Comparison of ENCODE assay signal across 9 cellular contexts in the genomic region with DNA sequence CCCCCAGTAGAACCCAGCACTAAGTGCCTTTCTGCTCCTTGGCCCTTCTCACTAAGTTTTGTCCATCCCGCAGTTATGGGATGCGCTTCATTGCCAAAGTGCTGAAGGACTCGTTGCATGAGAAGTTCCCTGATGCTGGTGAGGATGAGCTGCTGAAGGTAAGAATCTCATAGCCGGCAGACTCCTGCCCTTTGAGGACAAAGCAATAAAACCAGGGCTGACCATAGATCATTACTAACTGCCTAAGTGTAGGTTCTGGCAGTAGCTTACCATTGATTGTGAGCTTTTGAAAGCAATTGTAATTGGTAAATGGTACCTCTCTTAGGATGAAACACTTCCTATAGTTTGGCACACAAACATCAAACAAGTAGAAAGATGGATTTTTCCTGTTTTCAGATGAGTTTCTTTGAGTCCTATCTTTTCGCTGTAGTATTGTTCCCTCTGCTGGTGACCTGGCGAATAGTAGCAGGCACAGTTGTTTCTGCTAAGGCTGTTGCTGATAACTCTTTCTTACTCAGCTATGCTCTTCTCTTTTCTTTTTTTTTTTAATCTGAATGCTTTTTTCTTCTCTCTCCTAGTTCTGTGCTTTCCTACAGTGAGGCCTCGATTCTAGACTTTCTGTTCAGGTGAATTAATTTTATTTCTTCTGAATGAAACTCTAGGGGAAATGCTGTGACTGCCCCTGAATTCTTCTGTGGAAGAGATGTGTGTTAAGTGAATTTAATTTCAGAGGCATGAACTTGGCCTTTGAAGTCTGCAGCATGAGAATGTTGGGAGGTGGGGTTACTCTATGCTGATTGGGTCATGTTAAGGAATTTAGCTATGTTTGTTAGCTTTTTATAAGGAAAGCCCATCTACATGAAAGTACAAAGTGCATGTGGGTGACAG. TPM values are rescaled to one million over a fixed set of nuclear protein-coding genes. Genes with fewer than 3 reads are reported as not detected.
A peak's percentile ranks its signal among the peaks of the same experiment; 100 is the strongest.
DNase-seq lines count a peak whose midpoint lies in the region; ATAC-seq, FAIRE-seq and TF ChIP-seq lines count a peak whose summit lies in the region.
"Had no signal": no experiment of that assay in that cellular context is flagged by ENCODE, and none has a peak within 500 bp of the region (broad histone marks: within the 10 kb centered on the region; RNA-seq: fewer than 3 reads in every experiment).

No MANE protein-coding gene starts in this region.

- no peaks in the 10 kb centered on the region for H4K20me1 ChIP-seq in OCI-LY7 (ENCODE audit: insufficient read depth, low read length)

- peaks cover 22% of the 10 kb centered on the region for H3K4me1 ChIP-seq in OCI-LY7 (ENCODE audit: insufficient read depth, low read length, poor library complexity, severe bottlenecking)
- no peaks in the 10 kb centered on the region for H3K4me1 ChIP-seq in ovary (ENCODE audit: insufficient read depth)

- POLR2A ChIA-PET in OCI-LY7 (lab: Charles Lee), result interaction anchor here (0.6 to 0.9 kb wide), 2 partner anchors 46 to 151 kb away, joined by 3 to 7 read pairs; no protein-coding TSS in a partner anchor

- no peak for TF ChIP-seq EP300 in ovary (IDR thresholded peaks at IDR 0.05)

- peak; percentile 24 for FAIRE-seq in frontal cortex (lab: Jason Lieb, UNC)

- H3K79me2 ChIP-seq in OCI-LY7 (ENCODE audit: insufficient read depth, low read depth, low read length), result no peaks in the 10 kb centered on the region

- no peak overlapping the region for H3K4me2 ChIP-seq in OCI-LY7 (ENCODE audit: low read length)

- H3K36me3 ChIP-seq in OCI-LY7 (ENCODE audit: insufficient read depth, low read length) (peaks cover 80% of the 10 kb centered on the region), ovary (no peaks in the 10 kb centered on the region)

- no peak overlapping the region for H2AFZ ChIP-seq in OCI-LY7 (ENCODE audit: low read length)

- DNase-seq in AG09319 (ENCODE audit: extremely low read depth, low read depth), result peak; percentile 28
- DNase-seq in OCI-LY7 (ENCODE audit: low spot score), result peak; percentile 60
- peak; percentile 7 for DNase-seq in activated T-helper 9 cell treated with anti-CD3 and anti-CD28 coated beads, Interleukin-2, amount 50 U/mL, for 16 hours (ENCODE audit: low read depth)
- peak in 1 of 2 donors; percentile 30 for DNase-seq in frontal cortex (ENCODE audit: low spot score in 2 of 2)
- DNase-seq in ovary, result peak; percentile 37 to 72 (median 56)
- no peak for DNase-seq in cortex of kidney (lab: John Stamatoyannopoulos, UW)

- WGBS in ovary, 3 donors, result 38 to 40% (median 40%) methylated on average over 7 of the region's 7 CpGs

- CTCF ChIA-PET in OCI-LY7 (lab: Charles Lee; ENCODE audit: unreplicated experiment), result interaction anchor here (0.5 to 2.7 kb wide), 3 partner anchors 123 to 255 kb away, joined by 3 to 23 read pairs (median 6); no protein-coding TSS in a partner anchor

- no peak for TF ChIP-seq POLR2A in ovary (IDR thresholded peaks at IDR 0.05)

- H3K9me2 ChIP-seq in OCI-LY7 (ENCODE audit: insufficient read depth, low read length), result no peaks in the 10 kb centered on the region

- intact Hi-C loops in OCI-LY7 (cut with micrococcal nuclease; ENCODE audit: unreplicated experiment) (loop anchor here (1.0 to 10.0 kb wide), 4 partner anchors 120 to 405 kb away; no protein-coding TSS in a partner anchor), ovary (cut with DNase I) (loop anchor here in 2 of 4 donors (5.0 kb wide), 1 partner anchor 160 kb away; no protein-coding TSS in a partner anchor)

- H3K9me3 ChIP-seq in OCI-LY7 (ENCODE audit: low read length) (no peaks in the 10 kb centered on the region), ovary (no peaks in the 10 kb centered on the region)

- peak; percentile 54 for ATAC-seq in GM18861 (IDR thresholded peaks at IDR 0.05; ENCODE audit: unreplicated experiment)
- ATAC-seq in HG03135 (IDR thresholded peaks at IDR 0.05; ENCODE audit: unreplicated experiment), result no peak

- no TSS peak for BruUV-seq in OCI-LY7 (replicated peaks; lab: Mats Ljungman, UMichigan)

- H3K27me3 ChIP-seq in ovary, result no peaks in the 10 kb centered on the region

- H3K27ac ChIP-seq in OCI-LY7 (ENCODE audit: low read depth, low read length, poor library complexity, severe bottlenecking) (no peak overlapping the region), ovary (no peak overlapping the region)

- TF ChIP-seq CTCF in AG09319 (IDR thresholded peaks at IDR 0.05; ENCODE audit: low read depth, low read length), result peak; percentile 79
- peak; percentile 94 for TF ChIP-seq CTCF in OCI-LY7 (conservative IDR thresholded peaks at IDR 0.05; ENCODE audit: low read length)
- TF ChIP-seq CTCF in ovary (IDR thresholded peaks at IDR 0.05), result peak; percentile 47 to 85 (median 80)

- H3K4me3 ChIP-seq in OCI-LY7 (ENCODE audit: low read depth, low read length, poor library complexity, severe bottlenecking) (no peak overlapping the region), ovary (no peak overlapping the region)
- H3K4me3 ChIP-seq: skin epidermis had no signal

RNA-seq across cellular contexts. Expression of gene CRTC3, which starts 47.4 kb away (rescaled TPM):
- 5.6 and 8.9 TPM in 2 replicates for total RNA-seq in OCI-LY7 (2014; rRNA removed; shearing (Covaris generic))
- total RNA-seq in OCI-LY7 (2022) (12.4 and 14.7 TPM in 2 replicates), frontal cortex (13.9 TPM), ovary (100 to 1,000 TPM in 1 of 7 donors, 10 to 100 TPM in 6; 36.9 to 106 (median 85.4) TPM)
- polyA plus RNA-seq in ovary, result 10 to 100 TPM; 43.4 to 86.7 TPM
